15 cellular contexts compared by ENCODE assay signal in the genomic region with DNA sequence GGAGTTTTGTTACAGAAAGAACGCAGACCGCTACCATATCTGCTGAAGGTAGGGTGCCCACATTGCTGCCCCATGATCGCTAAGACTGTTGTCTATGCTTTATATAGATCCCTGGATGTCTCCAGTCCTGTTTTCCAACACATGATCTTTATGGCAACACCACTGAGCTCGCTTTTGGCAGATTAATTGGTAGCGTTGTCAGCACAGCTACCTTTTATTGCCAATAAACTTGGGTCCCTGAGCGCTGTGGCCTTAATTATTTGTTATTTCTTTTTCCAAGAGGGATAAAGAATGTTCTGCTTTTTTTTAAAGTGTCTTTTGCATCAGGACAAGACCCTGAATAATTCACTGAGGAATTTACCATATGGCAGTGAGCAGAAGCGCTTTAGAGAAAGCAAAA.
A peak's percentile ranks its signal among the peaks of the same experiment; 100 is the strongest.
DNase-seq lines count a peak whose midpoint lies in the region; TF ChIP-seq lines count a peak whose summit lies in the region.
"Had no signal": no experiment of that assay in that cellular context is flagged by ENCODE, and none has a peak within 500 bp of the region (broad histone marks: within the 10 kb centered on the region; RNA-seq: fewer than 3 reads in every experiment).

No MANE protein-coding gene starts in this region.

- H3K36me3 Mint-ChIP-seq in nephron progenitor cell (ENCODE audit: low read depth) (peaks cover 41% of the 10 kb centered on the region), type B pancreatic cell (peaks cover 14% of the 10 kb centered on the region)
- H3K36me3 Mint-ChIP-seq: CD4-positive, alpha-beta memory T cell had no signal

- H3K36me3 ChIP-seq in SK-N-MC (ENCODE audit: insufficient read depth, low read length) = no peaks in the 10 kb centered on the region

- peaks cover 27% of the 10 kb centered on the region for H3K9me3 Mint-ChIP-seq in nephron progenitor cell
- H3K9me3 Mint-ChIP-seq in type B pancreatic cell = peaks cover 9% of the 10 kb centered on the region
- H3K9me3 Mint-ChIP-seq: GM23338, H9 had no signal

- no peak overlapping the region for H3K27ac Mint-ChIP-seq in nephron progenitor cell
- no peak overlapping the region for H3K27ac Mint-ChIP-seq in type B pancreatic cell
- H3K27ac Mint-ChIP-seq: CD4-positive, alpha-beta memory T cell; GM23338; H9 had no signal

- H3K4me3 ChIP-seq in SK-N-MC = no peak overlapping the region
- H3K4me3 ChIP-seq: GM23338 had no signal

- H3K9ac ChIP-seq in SK-N-MC (ENCODE audit: insufficient read length) = no peak overlapping the region

- CTCF ChIA-PET in HEK293T (lab: Yijun Ruan, JAX) = no interaction called here

- H3K4me3 Mint-ChIP-seq in nephron progenitor cell = peak overlapping the region; percentile 8
- H3K4me3 Mint-ChIP-seq in type B pancreatic cell = no peak overlapping the region
- H3K4me3 Mint-ChIP-seq: CD4-positive, alpha-beta memory T cell; GM23338; H9 had no signal

- H3K9me3 ChIP-seq in SK-N-MC (ENCODE audit: low read depth, low read length) = no peaks in the 10 kb centered on the region

- H3K27me3 Mint-ChIP-seq in nephron progenitor cell (ENCODE audit: low read depth, poor library complexity) (no peaks in the 10 kb centered on the region), type B pancreatic cell (no peaks in the 10 kb centered on the region)

- DNase-seq in HEK293T (ENCODE audit: extremely low spot score) (no peak), SK-N-MC (ENCODE audit: low read depth, low spot score) (no peak), nephron progenitor cell (no peak), NCI-H446 treated with DMSO at 0.1 percent for 48 hours (lab: John Stamatoyannopoulos, UW) (no peak), type B pancreatic cell (ENCODE audit: extremely low spot score, unreplicated experiment) (no peak)
- no peak for DNase-seq in activated CD4-positive, alpha-beta T cell treated with anti-CD3 and anti-CD28 coated beads for 48 hours
- DNase-seq: C1 segment of cervical spinal cord; Calu3; CD4-positive, alpha-beta memory T cell; COR-L47; DMS53; DMS79 treated with DMSO at 0.1 percent for 48 hours; GF-D8; H9 had no signal

- TF ChIP-seq CTCF in nephron progenitor cell (IDR thresholded peaks at IDR 0.05) (no peak), type B pancreatic cell (conservative IDR thresholded peaks at IDR 0.05) (no peak)

- H3K27ac ChIP-seq in SK-N-MC = 0 out of 2 replicates have a peak overlapping the region, but pooled peaks have one; percentile 21

- H3K4me1 Mint-ChIP-seq in nephron progenitor cell (peaks cover 66% of the 10 kb centered on the region), type B pancreatic cell (ENCODE audit: unreplicated experiment) (peaks cover 19% of the 10 kb centered on the region)
- H3K4me1 Mint-ChIP-seq: CD4-positive, alpha-beta memory T cell had no signal

- POLR2A ChIA-PET in HEK293T (lab: Yijun Ruan, JAX) = no interaction called here

TF ChIP-seq in HEK293T, 16 proteins besides CTCF, POLR2A, EP300 and RAD21:
- TF ChIP-seq CTBP1 (IDR thresholded peaks at IDR 0.05; ENCODE audit: borderline replicate concordance) (peak; percentile 35; the same call in 1 of the 2 replicates), ZNF384 (IDR thresholded peaks at IDR 0.05) (peak; percentile 62; the same call in 1 of the 2 replicates), FOXK2 (IDR thresholded peaks at IDR 0.05) (no peak), SP1 (IDR thresholded peaks at IDR 0.05) (no peak), BHLHE40 (IDR thresholded peaks at IDR 0.05; ENCODE audit: borderline replicate concordance) (no peak), TARDBP (IDR thresholded peaks at IDR 0.05) (no peak), L3MBTL2 (conservative IDR thresholded peaks at IDR 0.05) (no peak), FOXM1 (IDR thresholded peaks at IDR 0.05; ENCODE audit: borderline replicate concordance) (no peak), SUZ12 (IDR thresholded peaks at IDR 0.05) (no peak), HDGF (IDR thresholded peaks at IDR 0.05; ENCODE audit: borderline replicate concordance) (no peak), FOXA1 (IDR thresholded peaks at IDR 0.05) (no peak)
- TF ChIP-seq, protein P1, sequence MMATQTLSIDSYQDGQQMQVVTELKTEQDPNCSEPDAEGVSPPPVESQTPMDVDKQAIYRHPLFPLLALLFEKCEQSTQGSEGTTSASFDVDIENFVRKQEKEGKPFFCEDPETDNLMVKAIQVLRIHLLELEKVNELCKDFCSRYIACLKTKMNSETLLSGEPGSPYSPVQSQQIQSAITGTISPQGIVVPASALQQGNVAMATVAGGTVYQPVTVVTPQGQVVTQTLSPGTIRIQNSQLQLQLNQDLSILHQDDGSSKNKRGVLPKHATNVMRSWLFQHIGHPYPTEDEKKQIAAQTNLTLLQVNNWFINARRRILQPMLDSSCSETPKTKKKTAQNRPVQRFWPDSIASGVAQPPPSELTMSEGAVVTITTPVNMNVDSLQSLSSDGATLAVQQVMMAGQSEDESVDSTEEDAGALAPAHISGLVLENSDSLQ (IDR thresholded peaks at IDR 0.05) = peak; percentile 68
